In the genomic region with DNA sequence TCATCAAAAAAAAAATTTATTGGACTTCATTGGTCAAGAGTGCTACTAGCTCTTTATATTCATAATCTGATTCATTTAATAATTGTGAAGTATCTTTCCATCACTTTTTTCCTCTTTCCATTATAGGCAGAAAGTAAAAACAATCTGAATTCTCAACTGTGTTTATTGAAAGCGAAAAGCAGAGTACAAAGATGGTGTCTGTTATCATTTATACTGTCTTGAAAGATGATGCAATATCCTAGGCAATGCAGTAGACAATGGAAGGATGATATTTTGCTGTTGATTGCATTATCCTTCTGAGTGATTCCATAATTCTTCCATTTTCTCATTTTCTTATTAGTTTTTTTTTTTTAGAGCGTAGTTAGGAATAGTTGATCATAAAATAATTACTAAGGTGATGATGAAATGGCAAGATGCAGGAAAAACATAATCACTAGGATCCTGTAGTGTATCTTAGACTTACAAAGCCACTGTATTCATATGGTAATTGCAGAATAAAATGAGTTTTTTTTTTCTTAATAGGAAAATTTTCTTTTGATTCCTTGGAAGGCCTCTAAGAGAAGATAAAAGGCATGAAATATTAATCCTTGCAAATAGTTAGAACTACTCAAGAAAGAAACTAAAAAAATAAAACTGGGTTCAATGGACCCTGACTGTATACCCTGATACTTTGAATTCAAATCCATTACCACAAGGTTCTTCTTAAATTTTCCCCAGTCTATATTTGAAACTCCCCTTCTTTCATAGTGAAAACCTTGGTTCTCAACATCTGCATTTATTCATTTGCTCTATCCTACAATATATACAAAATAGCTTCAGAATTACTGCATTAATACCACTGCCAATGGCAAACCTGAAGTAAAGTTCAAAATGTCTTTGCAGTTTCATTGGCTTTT, we compare ENCODE assay signal across 1 cellular context.
A peak's percentile ranks its signal among the peaks of the same experiment; 100 is the strongest.
TF ChIP-seq lines count a peak whose summit lies in the region.

No MANE protein-coding gene starts in this region.

TF ChIP-seq in K562, 482 proteins besides CTCF, POLR2A, EP300 and RAD21 (continued from another document and continues in another):
- TF ChIP-seq, protein P1, sequence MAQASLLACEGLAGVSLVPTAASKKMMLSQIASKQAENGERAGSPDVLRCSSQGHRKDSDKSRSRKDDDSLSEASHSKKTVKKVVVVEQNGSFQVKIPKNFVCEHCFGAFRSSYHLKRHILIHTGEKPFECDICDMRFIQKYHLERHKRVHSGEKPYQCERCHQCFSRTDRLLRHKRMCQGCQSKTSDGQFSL (CRISPR knock-in tag; IDR thresholded peaks at IDR 0.05): no peak
- TF ChIP-seq, protein P1 (tag; IDR thresholded peaks at IDR 0.05): no peak
- TF ChIP-seq, protein P2, sequence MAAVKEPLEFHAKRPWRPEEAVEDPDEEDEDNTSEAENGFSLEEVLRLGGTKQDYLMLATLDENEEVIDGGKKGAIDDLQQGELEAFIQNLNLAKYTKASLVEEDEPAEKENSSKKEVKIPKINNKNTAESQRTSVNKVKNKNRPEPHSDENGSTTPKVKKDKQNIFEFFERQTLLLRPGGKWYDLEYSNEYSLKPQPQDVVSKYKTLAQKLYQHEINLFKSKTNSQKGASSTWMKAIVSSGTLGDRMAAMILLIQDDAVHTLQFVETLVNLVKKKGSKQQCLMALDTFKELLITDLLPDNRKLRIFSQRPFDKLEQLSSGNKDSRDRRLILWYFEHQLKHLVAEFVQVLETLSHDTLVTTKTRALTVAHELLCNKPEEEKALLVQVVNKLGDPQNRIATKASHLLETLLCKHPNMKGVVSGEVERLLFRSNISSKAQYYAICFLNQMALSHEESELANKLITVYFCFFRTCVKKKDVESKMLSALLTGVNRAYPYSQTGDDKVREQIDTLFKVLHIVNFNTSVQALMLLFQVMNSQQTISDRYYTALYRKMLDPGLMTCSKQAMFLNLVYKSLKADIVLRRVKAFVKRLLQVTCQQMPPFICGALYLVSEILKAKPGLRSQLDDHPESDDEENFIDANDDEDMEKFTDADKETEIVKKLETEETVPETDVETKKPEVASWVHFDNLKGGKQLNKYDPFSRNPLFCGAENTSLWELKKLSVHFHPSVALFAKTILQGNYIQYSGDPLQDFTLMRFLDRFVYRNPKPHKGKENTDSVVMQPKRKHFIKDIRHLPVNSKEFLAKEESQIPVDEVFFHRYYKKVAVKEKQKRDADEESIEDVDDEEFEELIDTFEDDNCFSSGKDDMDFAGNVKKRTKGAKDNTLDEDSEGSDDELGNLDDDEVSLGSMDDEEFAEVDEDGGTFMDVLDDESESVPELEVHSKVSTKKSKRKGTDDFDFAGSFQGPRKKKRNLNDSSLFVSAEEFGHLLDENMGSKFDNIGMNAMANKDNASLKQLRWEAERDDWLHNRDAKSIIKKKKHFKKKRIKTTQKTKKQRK (IDR thresholded peaks at IDR 0.05; ENCODE audit: borderline replicate concordance, low read depth, low read length): no peak
- TF ChIP-seq CSDE1 (IDR thresholded peaks at IDR 0.05) (no peak), RBM14 (IDR thresholded peaks at IDR 0.05; ENCODE audit: borderline replicate concordance, insufficient read depth, low read depth, low read length) (no peak), DPF2 (IDR thresholded peaks at IDR 0.05) (no peak), FIP1L1 (IDR thresholded peaks at IDR 0.05; ENCODE audit: low read depth, low read length, poor library complexity, severe bottlenecking) (no peak), FOXM1 (IDR thresholded peaks at IDR 0.05; ENCODE audit: low read depth) (no peak), FOXM1 (CRISPR knock-in tag; IDR thresholded peaks at IDR 0.05; ENCODE audit: low read depth) (no peak), ZNF165 (CRISPR knock-in tag; IDR thresholded peaks at IDR 0.05; ENCODE audit: borderline replicate concordance) (no peak), PTTG1 (tag; IDR thresholded peaks at IDR 0.05; ENCODE audit: low read depth) (no peak), SNIP1 (IDR thresholded peaks at IDR 0.05; ENCODE audit: low read depth) (no peak), PHTF2 (CRISPR knock-in tag; IDR thresholded peaks at IDR 0.05) (no peak), RNF2 (IDR thresholded peaks at IDR 0.05) (no peak), ZNF146 (CRISPR knock-in tag; IDR thresholded peaks at IDR 0.05; ENCODE audit: unreplicated experiment) (no peak), SMARCA4 (IDR thresholded peaks at IDR 0.05) (no peak; the same call in 1 of the 2 replicates), MEIS2 (IDR thresholded peaks at IDR 0.05; ENCODE audit: partially characterized antibody) (peak; percentile 39), RHOXF2B (CRISPR knock-in tag; conservative IDR thresholded peaks at IDR 0.05) (no peak), MECOM (CRISPR knock-in tag; IDR thresholded peaks at IDR 0.05) (peak; percentile 73; the same call in 1 of the 2 replicates), HEY1 (CRISPR knock-in tag; IDR thresholded peaks at IDR 0.05; ENCODE audit: borderline replicate concordance) (no peak), NEUROD1 (IDR thresholded peaks at IDR 0.05; ENCODE audit: borderline replicate concordance, low read depth, low read length, partially characterized antibody) (no peak), ZZZ3 (IDR thresholded peaks at IDR 0.05) (no peak), ZNF12 (CRISPR knock-in tag; IDR thresholded peaks at IDR 0.05) (no peak), ETV6 (IDR thresholded peaks at IDR 0.05; ENCODE audit: borderline replicate concordance in 1 of 2, low read depth in 2 of 2, low read length in 1 of 2) (no peak), ETV6 (CRISPR knock-in tag; IDR thresholded peaks at IDR 0.05; ENCODE audit: borderline replicate concordance) (no peak), NR2C1 (IDR thresholded peaks at IDR 0.05) (no peak), NR2C1 (tag; IDR thresholded peaks at IDR 0.05) (peak; percentile 48; the same call in 1 of the 2 replicates), CHCHD3 (CRISPR knock-in tag; IDR thresholded peaks at IDR 0.05) (no peak), BCL6 (CRISPR knock-in tag; IDR thresholded peaks at IDR 0.05) (no peak), RFX1 (IDR thresholded peaks at IDR 0.05) (no peak), PTBP1 (IDR thresholded peaks at IDR 0.05; ENCODE audit: low read depth, low read length) (no peak), TAF7 (tag; IDR thresholded peaks at IDR 0.05) (no peak), TRIM24 (IDR thresholded peaks at IDR 0.05) (peak; percentile 98), PHF21A (IDR thresholded peaks at IDR 0.05; ENCODE audit: borderline replicate concordance, low read depth) (no peak)
- TF ChIP-seq, protein P3, sequence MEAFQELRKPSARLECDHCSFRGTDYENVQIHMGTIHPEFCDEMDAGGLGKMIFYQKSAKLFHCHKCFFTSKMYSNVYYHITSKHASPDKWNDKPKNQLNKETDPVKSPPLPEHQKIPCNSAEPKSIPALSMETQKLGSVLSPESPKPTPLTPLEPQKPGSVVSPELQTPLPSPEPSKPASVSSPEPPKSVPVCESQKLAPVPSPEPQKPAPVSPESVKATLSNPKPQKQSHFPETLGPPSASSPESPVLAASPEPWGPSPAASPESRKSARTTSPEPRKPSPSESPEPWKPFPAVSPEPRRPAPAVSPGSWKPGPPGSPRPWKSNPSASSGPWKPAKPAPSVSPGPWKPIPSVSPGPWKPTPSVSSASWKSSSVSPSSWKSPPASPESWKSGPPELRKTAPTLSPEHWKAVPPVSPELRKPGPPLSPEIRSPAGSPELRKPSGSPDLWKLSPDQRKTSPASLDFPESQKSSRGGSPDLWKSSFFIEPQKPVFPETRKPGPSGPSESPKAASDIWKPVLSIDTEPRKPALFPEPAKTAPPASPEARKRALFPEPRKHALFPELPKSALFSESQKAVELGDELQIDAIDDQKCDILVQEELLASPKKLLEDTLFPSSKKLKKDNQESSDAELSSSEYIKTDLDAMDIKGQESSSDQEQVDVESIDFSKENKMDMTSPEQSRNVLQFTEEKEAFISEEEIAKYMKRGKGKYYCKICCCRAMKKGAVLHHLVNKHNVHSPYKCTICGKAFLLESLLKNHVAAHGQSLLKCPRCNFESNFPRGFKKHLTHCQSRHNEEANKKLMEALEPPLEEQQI (IDR thresholded peaks at IDR 0.05): no peak
- TF ChIP-seq, protein P4, sequence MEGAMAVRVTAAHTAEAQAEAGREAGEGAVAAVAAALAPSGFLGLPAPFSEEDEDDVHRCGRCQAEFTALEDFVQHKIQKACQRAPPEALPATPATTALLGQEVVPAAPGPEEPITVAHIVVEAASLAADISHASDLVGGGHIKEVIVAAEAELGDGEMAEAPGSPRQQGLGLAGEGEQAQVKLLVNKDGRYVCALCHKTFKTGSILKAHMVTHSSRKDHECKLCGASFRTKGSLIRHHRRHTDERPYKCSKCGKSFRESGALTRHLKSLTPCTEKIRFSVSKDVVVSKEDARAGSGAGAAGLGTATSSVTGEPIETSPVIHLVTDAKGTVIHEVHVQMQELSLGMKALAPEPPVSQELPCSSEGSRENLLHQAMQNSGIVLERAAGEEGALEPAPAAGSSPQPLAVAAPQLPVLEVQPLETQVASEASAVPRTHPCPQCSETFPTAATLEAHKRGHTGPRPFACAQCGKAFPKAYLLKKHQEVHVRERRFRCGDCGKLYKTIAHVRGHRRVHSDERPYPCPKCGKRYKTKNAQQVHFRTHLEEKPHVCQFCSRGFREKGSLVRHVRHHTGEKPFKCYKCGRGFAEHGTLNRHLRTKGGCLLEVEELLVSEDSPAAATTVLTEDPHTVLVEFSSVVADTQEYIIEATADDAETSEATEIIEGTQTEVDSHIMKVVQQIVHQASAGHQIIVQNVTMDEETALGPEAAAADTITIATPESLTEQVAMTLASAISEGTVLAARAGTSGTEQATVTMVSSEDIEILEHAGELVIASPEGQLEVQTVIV (CRISPR knock-in tag; IDR thresholded peaks at IDR 0.05; ENCODE audit: borderline replicate concordance): no peak
- TF ChIP-seq, protein P5, sequence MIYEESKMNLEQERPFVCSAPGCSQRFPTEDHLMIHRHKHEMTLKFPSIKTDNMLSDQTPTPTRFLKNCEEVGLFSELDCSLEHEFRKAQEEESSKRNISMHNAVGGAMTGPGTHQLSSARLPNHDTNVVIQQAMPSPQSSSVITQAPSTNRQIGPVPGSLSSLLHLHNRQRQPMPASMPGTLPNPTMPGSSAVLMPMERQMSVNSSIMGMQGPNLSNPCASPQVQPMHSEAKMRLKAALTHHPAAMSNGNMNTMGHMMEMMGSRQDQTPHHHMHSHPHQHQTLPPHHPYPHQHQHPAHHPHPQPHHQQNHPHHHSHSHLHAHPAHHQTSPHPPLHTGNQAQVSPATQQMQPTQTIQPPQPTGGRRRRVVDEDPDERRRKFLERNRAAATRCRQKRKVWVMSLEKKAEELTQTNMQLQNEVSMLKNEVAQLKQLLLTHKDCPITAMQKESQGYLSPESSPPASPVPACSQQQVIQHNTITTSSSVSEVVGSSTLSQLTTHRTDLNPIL (CRISPR knock-in tag; IDR thresholded peaks at IDR 0.05): no peak
- TF ChIP-seq, protein P6, sequence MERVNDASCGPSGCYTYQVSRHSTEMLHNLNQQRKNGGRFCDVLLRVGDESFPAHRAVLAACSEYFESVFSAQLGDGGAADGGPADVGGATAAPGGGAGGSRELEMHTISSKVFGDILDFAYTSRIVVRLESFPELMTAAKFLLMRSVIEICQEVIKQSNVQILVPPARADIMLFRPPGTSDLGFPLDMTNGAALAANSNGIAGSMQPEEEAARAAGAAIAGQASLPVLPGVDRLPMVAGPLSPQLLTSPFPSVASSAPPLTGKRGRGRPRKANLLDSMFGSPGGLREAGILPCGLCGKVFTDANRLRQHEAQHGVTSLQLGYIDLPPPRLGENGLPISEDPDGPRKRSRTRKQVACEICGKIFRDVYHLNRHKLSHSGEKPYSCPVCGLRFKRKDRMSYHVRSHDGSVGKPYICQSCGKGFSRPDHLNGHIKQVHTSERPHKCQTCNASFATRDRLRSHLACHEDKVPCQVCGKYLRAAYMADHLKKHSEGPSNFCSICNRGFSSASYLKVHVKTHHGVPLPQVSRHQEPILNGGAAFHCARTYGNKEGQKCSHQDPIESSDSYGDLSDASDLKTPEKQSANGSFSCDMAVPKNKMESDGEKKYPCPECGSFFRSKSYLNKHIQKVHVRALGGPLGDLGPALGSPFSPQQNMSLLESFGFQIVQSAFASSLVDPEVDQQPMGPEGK (CRISPR knock-in tag; IDR thresholded peaks at IDR 0.05; ENCODE audit: borderline replicate concordance): no peak
- TF ChIP-seq, protein P7, sequence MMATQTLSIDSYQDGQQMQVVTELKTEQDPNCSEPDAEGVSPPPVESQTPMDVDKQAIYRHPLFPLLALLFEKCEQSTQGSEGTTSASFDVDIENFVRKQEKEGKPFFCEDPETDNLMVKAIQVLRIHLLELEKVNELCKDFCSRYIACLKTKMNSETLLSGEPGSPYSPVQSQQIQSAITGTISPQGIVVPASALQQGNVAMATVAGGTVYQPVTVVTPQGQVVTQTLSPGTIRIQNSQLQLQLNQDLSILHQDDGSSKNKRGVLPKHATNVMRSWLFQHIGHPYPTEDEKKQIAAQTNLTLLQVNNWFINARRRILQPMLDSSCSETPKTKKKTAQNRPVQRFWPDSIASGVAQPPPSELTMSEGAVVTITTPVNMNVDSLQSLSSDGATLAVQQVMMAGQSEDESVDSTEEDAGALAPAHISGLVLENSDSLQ (IDR thresholded peaks at IDR 0.05): 0 out of 2 replicates have a peak, but pooled peaks have one; percentile 10
- TF ChIP-seq, protein P8, sequence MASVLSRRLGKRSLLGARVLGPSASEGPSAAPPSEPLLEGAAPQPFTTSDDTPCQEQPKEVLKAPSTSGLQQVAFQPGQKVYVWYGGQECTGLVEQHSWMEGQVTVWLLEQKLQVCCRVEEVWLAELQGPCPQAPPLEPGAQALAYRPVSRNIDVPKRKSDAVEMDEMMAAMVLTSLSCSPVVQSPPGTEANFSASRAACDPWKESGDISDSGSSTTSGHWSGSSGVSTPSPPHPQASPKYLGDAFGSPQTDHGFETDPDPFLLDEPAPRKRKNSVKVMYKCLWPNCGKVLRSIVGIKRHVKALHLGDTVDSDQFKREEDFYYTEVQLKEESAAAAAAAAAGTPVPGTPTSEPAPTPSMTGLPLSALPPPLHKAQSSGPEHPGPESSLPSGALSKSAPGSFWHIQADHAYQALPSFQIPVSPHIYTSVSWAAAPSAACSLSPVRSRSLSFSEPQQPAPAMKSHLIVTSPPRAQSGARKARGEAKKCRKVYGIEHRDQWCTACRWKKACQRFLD (CRISPR knock-in tag; IDR thresholded peaks at IDR 0.05): no peak
- TF ChIP-seq, protein P9, sequence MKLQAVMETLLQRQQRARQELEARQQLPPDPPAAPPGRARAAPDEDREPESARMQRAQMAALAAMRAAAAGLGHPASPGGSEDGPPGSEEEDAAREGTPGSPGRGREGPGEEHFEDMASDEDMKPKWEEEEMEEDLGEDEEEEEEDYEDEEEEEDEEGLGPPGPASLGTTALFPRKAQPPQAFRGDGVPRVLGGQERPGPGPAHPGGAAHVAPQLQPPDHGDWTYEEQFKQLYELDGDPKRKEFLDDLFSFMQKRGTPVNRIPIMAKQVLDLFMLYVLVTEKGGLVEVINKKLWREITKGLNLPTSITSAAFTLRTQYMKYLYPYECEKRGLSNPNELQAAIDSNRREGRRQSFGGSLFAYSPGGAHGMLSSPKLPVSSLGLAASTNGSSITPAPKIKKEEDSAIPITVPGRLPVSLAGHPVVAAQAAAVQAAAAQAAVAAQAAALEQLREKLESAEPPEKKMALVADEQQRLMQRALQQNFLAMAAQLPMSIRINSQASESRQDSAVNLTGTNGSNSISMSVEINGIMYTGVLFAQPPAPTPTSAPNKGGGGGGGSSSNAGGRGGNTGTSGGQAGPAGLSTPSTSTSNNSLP (IDR thresholded peaks at IDR 0.05; ENCODE audit: borderline replicate concordance, low read depth, low read length): 0 out of 2 replicates have a peak, but pooled peaks have one; percentile 47
- TF ChIP-seq, protein P10, sequence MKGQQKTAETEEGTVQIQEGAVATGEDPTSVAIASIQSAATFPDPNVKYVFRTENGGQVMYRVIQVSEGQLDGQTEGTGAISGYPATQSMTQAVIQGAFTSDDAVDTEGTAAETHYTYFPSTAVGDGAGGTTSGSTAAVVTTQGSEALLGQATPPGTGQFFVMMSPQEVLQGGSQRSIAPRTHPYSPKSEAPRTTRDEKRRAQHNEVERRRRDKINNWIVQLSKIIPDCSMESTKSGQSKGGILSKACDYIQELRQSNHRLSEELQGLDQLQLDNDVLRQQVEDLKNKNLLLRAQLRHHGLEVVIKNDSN (CRISPR knock-in tag; IDR thresholded peaks at IDR 0.05): no peak
